In genomic region chr9:26219961-26220360, GRCh38 we compare ENCODE assay signal across 36 cellular contexts.
A peak's percentile ranks its signal among the peaks of the same experiment; 100 is the strongest.
DNase-seq lines count a peak whose midpoint lies in the region; ATAC-seq and TF ChIP-seq lines count a peak whose summit lies in the region.
"Had no signal": no experiment of that assay in that cellular context is flagged by ENCODE, and none has a peak within 500 bp of the region (broad histone marks: within the 10 kb centered on the region; RNA-seq: fewer than 3 reads in every experiment).

No MANE protein-coding gene starts in this region.

- DNase-seq in BE2C, result peak; percentile 34
- DNase-seq in inferior parietal cortex (ENCODE audit: extremely low spot score), result peak; percentile 59
- DNase-seq in putamen (ENCODE audit: low spot score), result peak; percentile 85
- DNase-seq in activated T-cell treated with anti-CD3 and anti-CD28 coated beads, Interleukin-2, amount 50 U/mL, for 1 hour, result no peak
- DNase-seq in NCI-H1436 treated with DMSO at 0.1 percent for 48 hours (lab: John Stamatoyannopoulos, UW), result no peak
- no peak for DNase-seq in NCI-H1694 (lab: John Stamatoyannopoulos, UW)
- DNase-seq: ACHN; activated CD4-positive, alpha-beta T cell treated with anti-CD3 and anti-CD28 coated beads for 48 hours; activated effector memory CD4-positive, alpha-beta T cell treated with Interleukin-2 at 50 U/mL for 16 hours; activated naive CD8-positive, alpha-beta T cell treated with anti-CD3 and anti-CD28 coated beads for 36 hours; CD8-positive, alpha-beta memory T cell; DMS 273 treated with DMSO at 0.1 percent for 48 hours; effector memory CD4-positive, alpha-beta T cell; EL; H7; KBM-7; kidney; naive thymus-derived CD8-positive, alpha-beta T cell; NCI-H1105; NCI-H2029; NCI-H226; NCI-H526 treated with DMSO at 0.1 percent for 48 hours; ovary; SIG-M5; small intestine; stimulated activated naive B cell treated with anti-CD40 and anti-IgM and Interleukin-4, amounts not matched to agents 10 μg/mL and 1 μg/mL and 100 μg/mL, for 72 hours; T1000; testis had no signal

- no peaks in the 10 kb centered on the region for H3K27me3 ChIP-seq in BE2C
- H3K27me3 ChIP-seq: ascending aorta, cardiac muscle cell, ovary, right atrium auricular region, testis had no signal

- H3K4me3 ChIP-seq in BE2C (ENCODE audit: low read depth, low read length), result peak overlapping the region; percentile 9
- H3K4me3 ChIP-seq: ascending aorta, cardiac muscle cell, coronary artery, GM12878, ovary, right atrium auricular region, testis had no signal

- no peaks in the 10 kb centered on the region for H3K4me1 ChIP-seq in BE2C
- H3K4me1 ChIP-seq: ascending aorta, right atrium auricular region, testis had no signal

- peaks cover 3% of the 10 kb centered on the region; the same call in 1 of the 2 replicates for H3K9me3 ChIP-seq in BE2C
- H3K9me3 ChIP-seq: ascending aorta, ovary, right atrium auricular region, testis had no signal

- H3K36me3 ChIP-seq in BE2C, result no peaks in the 10 kb centered on the region
- H3K36me3 ChIP-seq: ascending aorta, cardiac muscle cell, ovary, right atrium auricular region had no signal

- peak overlapping the region; percentile 24 for H3K27ac ChIP-seq in angular gyrus (ENCODE audit: low read depth, low read length)
- H3K27ac ChIP-seq: ascending aorta, cardiac muscle cell, coronary artery, epithelial cell of prostate, ovary, right atrium auricular region, testis had no signal

- ATAC-seq in GM19395 (IDR thresholded peaks at IDR 0.05; ENCODE audit: unreplicated experiment), result no peak
- ATAC-seq: GM12878; naive thymus-derived CD8-positive, alpha-beta T cell; stimulated activated naive B cell treated with anti-CD40 and anti-IgM and Interleukin-4, amounts not matched to agents 10 μg/mL and 1 μg/mL and 100 μg/mL, for 72 hours had no signal

- TF ChIP-seq CTCF in BE2C (IDR thresholded peaks at IDR 0.05; ENCODE audit: low read depth, low read length), result no peak

Comparison
In these comparisons a context has a peak if more than half of its experiments do, and no peak if none do; other contexts are left out.
1. DNase-seq: peak in BE2C (single experiment), inferior parietal cortex (single experiment) and putamen (single experiment); none in activated T-cell treated with anti-CD3 and anti-CD28 coated beads, Interleukin-2, amount 50 U/mL, for 1 hour (single experiment), NCI-H1436 treated with DMSO at 0.1 percent for 48 hours (single experiment) and NCI-H1694 (single experiment).